In genomic region chr7:151008511-151009323, GRCh38 we compare ENCODE assay signal across 5 cellular contexts. TPM values are rescaled to one million over a fixed set of nuclear protein-coding genes. Genes with fewer than 3 reads are reported as not detected.
DNase-seq lines count a peak whose midpoint lies in the region; ATAC-seq lines count a peak whose summit lies in the region.

No MANE protein-coding gene starts in this region.

- H3K9me3 ChIP-seq in duodenal mucosa (ENCODE audit: control insufficient read depth in 1 of 2, low read length in 2 of 2) (no peaks in the 10 kb centered on the region), SJCRH30 (replicated peaks) (no peaks in the 10 kb centered on the region)

- H3K4me1 ChIP-seq in duodenal mucosa (ENCODE audit: control insufficient read depth in 1 of 2, insufficient read depth in 2 of 2, low read length in 2 of 2), result peaks cover 25% of the 10 kb centered on the region in 2 donors
- no peaks in the 10 kb centered on the region for H3K4me1 ChIP-seq in rectal smooth muscle tissue (ENCODE audit: control insufficient read depth, insufficient read depth, low read length)
- H3K4me1 ChIP-seq in SJCRH30, result no peaks in the 10 kb centered on the region

- peak overlapping the region; percentile 9 to 15 for H3K9ac ChIP-seq in duodenal mucosa (ENCODE audit: low read depth in 1 of 2, low read length in 2 of 2)
- no peak overlapping the region for H3K9ac ChIP-seq in rectal smooth muscle tissue (ENCODE audit: low read length)

- no peaks in the 10 kb centered on the region for H3K27me3 ChIP-seq in duodenal mucosa (ENCODE audit: control insufficient read depth in 1 of 2, insufficient read depth in 2 of 2, low read length in 2 of 2)
- H3K27me3 ChIP-seq in rectal smooth muscle tissue (ENCODE audit: control insufficient read depth, insufficient read depth, low read length), result peaks cover 2% of the 10 kb centered on the region
- peaks cover 38% of the 10 kb centered on the region for H3K27me3 ChIP-seq in SJCRH30

- ATAC-seq in GM21619 (IDR thresholded peaks at IDR 0.05; ENCODE audit: unreplicated experiment), result peak; percentile 65

- DNase-seq in T-helper 1 cell (peak; percentile 61 to 82 (median 69)), SJCRH30 (no peak)

- H3K27ac ChIP-seq in duodenal mucosa (ENCODE audit: low read depth, low read length) (no peak overlapping the region), rectal smooth muscle tissue (ENCODE audit: low read depth, low read length) (no peak overlapping the region), SJCRH30 (no peak overlapping the region)

- H3K4me3 ChIP-seq in duodenal mucosa (ENCODE audit: low read depth in 1 of 2, low read length in 2 of 2) (peak overlapping the region; percentile 66 to 74), rectal smooth muscle tissue (ENCODE audit: low read length) (peak overlapping the region; percentile 29), SJCRH30 (no peak overlapping the region)

- H3K36me3 ChIP-seq in duodenal mucosa (ENCODE audit: control insufficient read depth in 1 of 2, insufficient read depth in 2 of 2, low read length in 2 of 2), result no peaks in the 10 kb centered on the region
- no peaks in the 10 kb centered on the region for H3K36me3 ChIP-seq in rectal smooth muscle tissue (ENCODE audit: control insufficient read depth, insufficient read depth, low read length)
- H3K36me3 ChIP-seq in SJCRH30, result no peaks in the 10 kb centered on the region

RNA-seq across cellular contexts. Expression of gene ATG9B, which starts 15.6 kb away (rescaled TPM):
- 0.08 TPM in 1 of 2 replicates, not detected in the other for total RNA-seq in SJCRH30 (2014; rRNA removed; shearing (Covaris generic))

RNA-seq across cellular contexts. Expression of gene NOS3, which starts 17.9 kb away (rescaled TPM):
- total RNA-seq in SJCRH30 (2014; rRNA removed; shearing (Covaris generic)), result 0.05 and 0.20 TPM in 2 replicates

RNA-seq across cellular contexts. Expression of gene ABCB8, which starts 19.5 kb away (rescaled TPM):
- total RNA-seq in SJCRH30 (2014; rRNA removed; shearing (Covaris generic)), result 20.8 and 22.3 TPM in 2 replicates

RNA-seq across cellular contexts. Expression of gene KCNH2, which starts 30.6 kb away (rescaled TPM):
- total RNA-seq in SJCRH30 (2014; rRNA removed; shearing (Covaris generic)), result 15.9 and 19.3 TPM in 2 replicates

RNA-seq across cellular contexts. Expression of gene ASIC3, which starts 39.6 kb away (rescaled TPM):
- 1.3 and 1.5 TPM in 2 replicates for total RNA-seq in SJCRH30 (2014; rRNA removed; shearing (Covaris generic))

Comparison
In these comparisons a context has a peak if more than half of its experiments do, and no peak if none do; other contexts are left out.
1. DNase-seq: peak in T-helper 1 cell (5 of 5); none in SJCRH30 (0 of 2).